In genomic region chr9:137044502-137045177, GRCh38 we compare ENCODE assay signal across 8 cellular contexts. TPM values are rescaled to one million over a fixed set of nuclear protein-coding genes. Genes with fewer than 3 reads are reported as not detected.
DNase-seq lines count a peak whose midpoint lies in the region; ATAC-seq and TF ChIP-seq lines count a peak whose summit lies in the region.

No MANE protein-coding gene starts in this region.

- ATAC-seq in GM19395 (IDR thresholded peaks at IDR 0.05; ENCODE audit: unreplicated experiment) = no peak

- no peaks in the 10 kb centered on the region for H3K9me3 ChIP-seq in CD4-positive, alpha-beta memory T cell (ENCODE audit: control insufficient read depth in 1 of 2, low read length in 2 of 2)
- H3K9me3 ChIP-seq in muscle layer of colon (ENCODE audit: low read length) = no peaks in the 10 kb centered on the region

- H3K27ac ChIP-seq in CD4-positive, alpha-beta memory T cell (ENCODE audit: low read depth, low read length) = no peak overlapping the region
- no peak overlapping the region for H3K27ac ChIP-seq in muscle layer of colon (ENCODE audit: low read depth, low read length)

- no peak for DNase-seq in CD4-positive, alpha-beta memory T cell
- DNase-seq in NCI-H1105 treated with DMSO at 0.1 percent for 48 hours (lab: John Stamatoyannopoulos, UW) (peak; percentile 42), chondrocyte (ENCODE audit: low spot score) (no peak), NCI-H187 (lab: John Stamatoyannopoulos, UW) (no peak), cerebellum (ENCODE audit: low spot score) (no peak)
- DNase-seq in stimulated activated CD4-positive, alpha-beta T cell treated with anti-CD3 and anti-CD28 coated beads, Interleukin-2, amount 100 ng/mL, for 24 hours = no peak

- no peaks in the 10 kb centered on the region for H3K9me3 Mint-ChIP-seq in CD4-positive, alpha-beta memory T cell
- no peaks in the 10 kb centered on the region for H3K9me3 Mint-ChIP-seq in chondrocyte (ENCODE audit: low read depth)

- intact Hi-C loops in CD4-positive, alpha-beta memory T cell (cut with micrococcal nuclease) = no loop called here

- H3K36me3 ChIP-seq in CD4-positive, alpha-beta memory T cell (ENCODE audit: insufficient read depth, low read length) = no peaks in the 10 kb centered on the region
- H3K36me3 ChIP-seq in muscle layer of colon (ENCODE audit: insufficient read depth, low read length) = no peaks in the 10 kb centered on the region

- peak overlapping the region in 3 of 7 donors; percentile 44 to 84 (median 53) for H3K27ac Mint-ChIP-seq in CD4-positive, alpha-beta memory T cell
- H3K27ac Mint-ChIP-seq in chondrocyte (ENCODE audit: unreplicated experiment) = no peak overlapping the region

- H3K27me3 Mint-ChIP-seq in CD4-positive, alpha-beta memory T cell = peaks cover 10 to 14% of the 10 kb centered on the region in 2 donors
- peaks cover 3% of the 10 kb centered on the region for H3K27me3 Mint-ChIP-seq in chondrocyte (ENCODE audit: low read depth)

- POLR2A ChIA-PET in CD4-positive, alpha-beta memory T cell (lab: Charles Lee; ENCODE audit: partially characterized antibody) = interaction anchor here (0.9 to 2.1 kb wide), 4 partner anchors 9 to 52 kb away, joined by 3 to 9 read pairs (median 4); partner anchors contain the start of genes ABCA2 and MAN1B1

- H3K36me3 Mint-ChIP-seq in CD4-positive, alpha-beta memory T cell = no peaks in the 10 kb centered on the region
- H3K36me3 Mint-ChIP-seq in chondrocyte (ENCODE audit: low read depth) = no peaks in the 10 kb centered on the region

- peak overlapping the region; percentile 63 to 88 (median 82) for H3K4me3 Mint-ChIP-seq in CD4-positive, alpha-beta memory T cell
- H3K4me3 Mint-ChIP-seq in chondrocyte (ENCODE audit: unreplicated experiment) = peak overlapping the region; percentile 70

- CTCF ChIA-PET in CD4-positive, alpha-beta memory T cell (lab: Charles Lee; ENCODE audit: partially characterized antibody) = interaction anchor here (0.9 to 2.5 kb wide), 7 partner anchors 10 to 258 kb away, joined by 3 to 17 read pairs (median 5); partner anchors contain the start of gene MAN1B1

- TF ChIP-seq CTCF in chondrocyte (IDR thresholded peaks at IDR 0.05) = no peak

- H3K4me1 ChIP-seq in CD4-positive, alpha-beta memory T cell (ENCODE audit: insufficient read depth, low read length) = peaks cover 36% of the 10 kb centered on the region
- peaks cover 10% of the 10 kb centered on the region for H3K4me1 ChIP-seq in muscle layer of colon (ENCODE audit: insufficient read depth, low read length)

- H3K27me3 ChIP-seq in CD4-positive, alpha-beta memory T cell (ENCODE audit: insufficient read depth, low read length) = peaks cover 23% of the 10 kb centered on the region
- H3K27me3 ChIP-seq in muscle layer of colon (ENCODE audit: control insufficient read depth in 1 of 2, insufficient read depth in 2 of 2, low read length in 2 of 2) = peaks cover 3 to 24% of the 10 kb centered on the region in 2 donors

- H3K4me3 ChIP-seq in CD4-positive, alpha-beta memory T cell (ENCODE audit: low read length in 2 of 2) = peak overlapping the region in 1 of 2 donors; percentile 51
- H3K4me3 ChIP-seq in muscle layer of colon (ENCODE audit: low read depth in 1 of 2, low read length in 2 of 2) = peak overlapping the region; percentile 61 to 62

- H3K4me1 Mint-ChIP-seq in CD4-positive, alpha-beta memory T cell = peaks cover 3 to 18% (median 8%) of the 10 kb centered on the region in 4 donors
- peaks cover 14% of the 10 kb centered on the region for H3K4me1 Mint-ChIP-seq in chondrocyte (ENCODE audit: low read depth)

- no peak overlapping the region for H3K9ac ChIP-seq in muscle layer of colon (ENCODE audit: low read length)

RNA-seq across cellular contexts. Expression of gene NPDC1, which starts 1.3 kb away (rescaled TPM):
- total RNA-seq in CD4-positive, alpha-beta memory T cell = 10 to 100 TPM; 20.7 to 21.4 TPM
- 10 to 100 TPM; 22.8 to 32.2 TPM for polyA plus RNA-seq in CD4-positive, alpha-beta memory T cell
- total RNA-seq in chondrocyte = 88.1 to 90.8 TPM (median 88.7 TPM) in 3 replicates
- 24.0 TPM for total RNA-seq in cerebellum

RNA-seq across cellular contexts. Expression of gene ENTPD2, which starts 9.2 kb away (rescaled TPM):
- total RNA-seq in CD4-positive, alpha-beta memory T cell = not detected
- not detected for polyA plus RNA-seq in CD4-positive, alpha-beta memory T cell
- total RNA-seq in chondrocyte (0.15 TPM in 1 of 3 replicates, not detected in the others), cerebellum (0.45 TPM)

RNA-seq across cellular contexts. Expression of gene FUT7, which starts 12.8 kb away (rescaled TPM):
- total RNA-seq in CD4-positive, alpha-beta memory T cell = 1 to 10 TPM; 3.4 to 4.6 TPM
- 10 to 100 TPM; 22.6 to 43.8 TPM for polyA plus RNA-seq in CD4-positive, alpha-beta memory T cell
- not detected in 3 replicates for total RNA-seq in chondrocyte
- total RNA-seq in cerebellum = 0.09 TPM

RNA-seq across cellular contexts. Expression of gene ABCA2, which starts 16.6 kb away (rescaled TPM):
- 10 to 100 TPM; 63.8 to 68.6 TPM for total RNA-seq in CD4-positive, alpha-beta memory T cell
- polyA plus RNA-seq in CD4-positive, alpha-beta memory T cell = 10 to 100 TPM in 1 of 2 donors, 1 to 10 TPM in 1; 2.6 to 10.8 TPM
- total RNA-seq in chondrocyte = 55.3 to 62.4 TPM (median 59.1 TPM) in 3 replicates
- total RNA-seq in cerebellum = 29.0 TPM

RNA-seq across cellular contexts. Expression of gene SAPCD2, which starts 25.7 kb away (rescaled TPM):
- total RNA-seq in CD4-positive, alpha-beta memory T cell = under 1 TPM; 0.09 to 0.11 TPM
- under 1 TPM; 0.10 to 0.15 TPM for polyA plus RNA-seq in CD4-positive, alpha-beta memory T cell
- total RNA-seq in chondrocyte (0.87 to 3.2 TPM (median 2.5 TPM) in 3 replicates), cerebellum (4.7 TPM)
